9 cellular contexts compared by ENCODE assay signal in genomic region chr18:55234366-55235093, GRCh38.
A peak's percentile ranks its signal among the peaks of the same experiment; 100 is the strongest.
DNase-seq lines count a peak whose midpoint lies in the region; ATAC-seq and TF ChIP-seq lines count a peak whose summit lies in the region.
"Had no signal": no experiment of that assay in that cellular context is flagged by ENCODE, and none has a peak within 500 bp of the region (broad histone marks: within the 10 kb centered on the region; RNA-seq: fewer than 3 reads in every experiment).

No MANE protein-coding gene starts in this region.

- no peak overlapping the region for H2AFZ ChIP-seq in H9 (ENCODE audit: low read length)
- no peak overlapping the region for H2AFZ ChIP-seq in PC-9

- peaks cover 2 to 3% of the 10 kb centered on the region in 2 experiments for H3K4me1 Mint-ChIP-seq in H9
- H3K4me1 Mint-ChIP-seq: central memory CD8-positive, alpha-beta T cell had no signal

- H4K8ac ChIP-seq in H9 (replicated peaks; ENCODE audit: insufficient read length, low read depth, low read length) = no peak overlapping the region

- H3K14ac ChIP-seq in H9 (ENCODE audit: insufficient read depth, low read length) = no peak overlapping the region

- H3K9me3 ChIP-seq in H9 (ENCODE audit: control insufficient read depth, low read depth, low read length) (no peaks in the 10 kb centered on the region), PC-9 (ENCODE audit: insufficient read depth, low read depth) (no peaks in the 10 kb centered on the region), uterus (no peaks in the 10 kb centered on the region)

- CTCF ChIA-PET in PC-9 (lab: Charles Lee) = interaction anchor here (0.6 to 1.2 kb wide), 4 partner anchors 16 to 129 kb away, joined by 3 to 4 read pairs (median 3); no protein-coding TSS in a partner anchor

- peaks cover 19 to 51% (median 49%) of the 10 kb centered on the region in 3 experiments; a peak in 6 of 7 replicates for H3K36me3 Mint-ChIP-seq in H9 (ENCODE audit: insufficient read depth in 1 of 3, low read depth in 3 of 3)
- no peaks in the 10 kb centered on the region for H3K36me3 Mint-ChIP-seq in activated naive CD4-positive, alpha-beta T cell treated with anti-CD3 and anti-CD28 coated beads, Interleukin-2, amount 50 U/mL, for 72 hours

- intact Hi-C loops in PC-9 (cut with micrococcal nuclease; ENCODE audit: unreplicated experiment) = loop anchor here (5.0 kb wide), 2 partner anchors 137 to 183 kb away; no protein-coding TSS in a partner anchor
- intact Hi-C loops in Right ventricle myocardium inferior (cut with DNase I) = loop anchor here (5.0 kb wide), 4 partner anchors 168 to 1343 kb away; no protein-coding TSS in a partner anchor
- intact Hi-C loops in posterior cingulate gyrus (cut with DNase I) = loop anchor here (1.0 to 5.0 kb wide), 7 partner anchors 88 to 1343 kb away; partner anchors contain the start of gene TCF4
- intact Hi-C loops in uterus (cut with DNase I; ENCODE audit: low total_unique reads) = no loop called here

- TF ChIP-seq POLR2A in uterus (IDR thresholded peaks at IDR 0.05) = no peak

- no peak overlapping the region for H2BK15ac ChIP-seq in H9 (ENCODE audit: low read depth, low read length)

- DNase-seq in GM03348 (ENCODE audit: low spot score) (peak; percentile 75), H9 (peak; percentile 79), LoVo (ENCODE audit: low spot score) (peak; percentile 81), PC-9 (peak; percentile 57 to 67), Right ventricle myocardium inferior (ENCODE audit: missing footprints) (peak; percentile 69), posterior cingulate gyrus (peak; percentile 55 to 96 (median 84)), uterus (peak; percentile 80 to 84)
- peak in 1 of 2 donors; percentile 62 for DNase-seq in activated naive CD4-positive, alpha-beta T cell treated with anti-CD3 and anti-CD28 coated beads, Interleukin-2, amount 50 U/mL, for 72 hours (ENCODE audit: low spot score in 2 of 2)

- H3K4me3 ChIP-seq in PC-9 (no peak overlapping the region), uterus (no peak overlapping the region)

- no peaks in the 10 kb centered on the region for H3K79me2 ChIP-seq in H9 (ENCODE audit: insufficient read depth, low read length)
- no peaks in the 10 kb centered on the region for H3K79me2 ChIP-seq in PC-9 (ENCODE audit: low read depth)

- H2BK5ac ChIP-seq in H9 (ENCODE audit: insufficient read length, low read length) = no peak overlapping the region

- peak; percentile 57 to 78 for ATAC-seq in activated naive CD4-positive, alpha-beta T cell treated with anti-CD3 and anti-CD28 coated beads, Interleukin-2, amount 50 U/mL, for 72 hours
- ATAC-seq in Right ventricle myocardium inferior = peak; percentile 92

- no peaks in the 10 kb centered on the region for H3F3A ChIP-seq in PC-9 (ENCODE audit: insufficient read depth, low read depth)

- H2AK5ac ChIP-seq in H9 (ENCODE audit: insufficient read length, low read length) = no peak overlapping the region

- H3K4me1 ChIP-seq in H9 (ENCODE audit: insufficient read depth, low read length) (no peaks in the 10 kb centered on the region; the same call in 1 of the 2 replicates), PC-9 (replicated peaks; ENCODE audit: insufficient read depth) (no peaks in the 10 kb centered on the region), uterus (no peaks in the 10 kb centered on the region)

- H2BK120ac ChIP-seq in H9 (ENCODE audit: low read depth, low read length, poor library complexity, severe bottlenecking) = no peak overlapping the region

- no peaks in the 10 kb centered on the region for H3K9me2 ChIP-seq in PC-9 (ENCODE audit: insufficient read depth)

- H3K27me3 ChIP-seq in H9 (ENCODE audit: insufficient read depth, low read length) (no peaks in the 10 kb centered on the region), PC-9 (ENCODE audit: insufficient read depth, low read depth) (no peaks in the 10 kb centered on the region), uterus (no peaks in the 10 kb centered on the region)

- no peak overlapping the region for H4K91ac ChIP-seq in H9 (ENCODE audit: insufficient read length, low read depth, low read length)

- H3K23me2 ChIP-seq in H9 (ENCODE audit: insufficient read length, low read depth, low read length, poor library complexity, severe bottlenecking) = no peaks in the 10 kb centered on the region

- no peak overlapping the region for H3K9ac ChIP-seq in H9 (ENCODE audit: extremely low read depth, insufficient read length, low read length)

- no peak overlapping the region for H3T11ph ChIP-seq in H9 (ENCODE audit: low read length)

- H3K18ac ChIP-seq in H9 (ENCODE audit: insufficient read length, low read depth, low read length) = no peak overlapping the region

- no peak overlapping the region for H4K5ac ChIP-seq in H9 (ENCODE audit: insufficient read length, low read depth, low read length)

- no peaks in the 10 kb centered on the region for H3K36me3 ChIP-seq in PC-9 (ENCODE audit: low read depth)
- H3K36me3 ChIP-seq in uterus = no peaks in the 10 kb centered on the region

- no CpG with 5 or more reads among the region's 21 CpGs for WGBS in H9 (ENCODE audit: extremely low coverage, insufficient read length, low lambda C conversion rate)

- H3K79me1 ChIP-seq in H9 (ENCODE audit: insufficient read depth, low read depth, low read length, poor library complexity, severe bottlenecking) = no peaks in the 10 kb centered on the region

- no peaks in the 10 kb centered on the region for H3K9me3 Mint-ChIP-seq in H9
- no peaks in the 10 kb centered on the region for H3K9me3 Mint-ChIP-seq in activated naive CD4-positive, alpha-beta T cell treated with anti-CD3 and anti-CD28 coated beads, Interleukin-2, amount 50 U/mL, for 72 hours
- H3K9me3 Mint-ChIP-seq: central memory CD8-positive, alpha-beta T cell had no signal

- H3K27ac ChIP-seq in H9 (ENCODE audit: insufficient read length, low read depth, low read length) (no peak overlapping the region), PC-9 (no peak overlapping the region), uterus (peak overlapping the region; percentile 22 to 52)

- no peak overlapping the region for H2BK20ac ChIP-seq in H9 (ENCODE audit: low read depth, low read length, poor library complexity, severe bottlenecking)

- H3K23ac ChIP-seq in H9 (ENCODE audit: insufficient read length, low read depth, low read length) = no peak overlapping the region

- H4K20me1 ChIP-seq in H9 (ENCODE audit: control insufficient read depth, insufficient read depth, insufficient read length) = no peaks in the 10 kb centered on the region
- no peaks in the 10 kb centered on the region for H4K20me1 ChIP-seq in PC-9 (ENCODE audit: insufficient read depth)

- no peak overlapping the region for H2BK12ac ChIP-seq in H9 (ENCODE audit: insufficient read length, low read depth, low read length)

- H3K27me3 Mint-ChIP-seq in H9 (ENCODE audit: low read depth) = no peaks in the 10 kb centered on the region
- H3K27me3 Mint-ChIP-seq: central memory CD8-positive, alpha-beta T cell had no signal

- no TSS peak for BruUV-seq in PC-9 (replicated peaks; lab: Mats Ljungman, UMichigan)

- H3K4me2 ChIP-seq in H9 (ENCODE audit: insufficient read depth, insufficient read length, low read length) (no peak overlapping the region), PC-9 (no peak overlapping the region)

- no peak overlapping the region for H3K56ac ChIP-seq in H9 (ENCODE audit: insufficient read length, low read depth, low read length)

- no peak overlapping the region for H3K4me3 Mint-ChIP-seq in H9
- H3K4me3 Mint-ChIP-seq: central memory CD8-positive, alpha-beta T cell had no signal

- no peak overlapping the region for H3K27ac Mint-ChIP-seq in H9
- no peak overlapping the region for H3K27ac Mint-ChIP-seq in activated naive CD4-positive, alpha-beta T cell treated with anti-CD3 and anti-CD28 coated beads, Interleukin-2, amount 50 U/mL, for 72 hours

- POLR2A ChIA-PET in PC-9 (lab: Charles Lee; ENCODE audit: unreplicated experiment) = no interaction called here

- peak; percentile 88 for TF ChIP-seq CTCF in H9 (conservative IDR thresholded peaks at IDR 0.05)
- TF ChIP-seq CTCF in PC-9 (conservative IDR thresholded peaks at IDR 0.05) = peak; percentile 84
- TF ChIP-seq CTCF in uterus (IDR thresholded peaks at IDR 0.05) = peak; percentile 73 to 88 (median 82)

- no peak overlapping the region for H3K4ac ChIP-seq in H9 (ENCODE audit: low read depth, low read length)

Comparison
In these comparisons a context has a peak if more than half of its experiments do, and no peak if none do; other contexts are left out.
1. H3K27ac ChIP-seq: peak in uterus (2 of 2); none in H9 (single experiment) and PC-9 (single experiment).
2. Peak in every context shown above with its lines, with median percentiles within 50 percentile points of each other: CTCF ChIP-seq.